ENCODE assay signal across 15 cellular contexts in the genomic region with DNA sequence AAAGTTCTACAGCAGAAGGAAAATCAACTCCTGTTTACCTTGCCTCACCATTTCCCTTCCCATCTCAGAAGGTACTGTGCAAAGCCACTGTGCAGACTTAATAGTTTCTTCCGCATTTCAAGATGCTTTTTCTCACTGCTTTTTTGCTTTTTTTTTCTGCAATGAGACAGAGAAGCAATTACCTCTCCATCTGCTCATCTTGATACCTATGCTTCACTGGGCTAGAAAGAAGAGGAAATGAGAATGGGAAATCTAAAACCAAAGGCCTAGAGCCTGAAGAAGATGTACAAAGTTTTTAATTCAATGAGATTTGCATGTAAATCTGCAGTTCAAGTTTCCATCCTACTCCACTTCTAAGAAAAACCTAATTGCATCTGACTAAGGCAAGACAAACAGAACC.
A peak's percentile ranks its signal among the peaks of the same experiment; 100 is the strongest.
DNase-seq lines count a peak whose midpoint lies in the region; ATAC-seq and TF ChIP-seq lines count a peak whose summit lies in the region.
"Had no signal": no experiment of that assay in that cellular context is flagged by ENCODE, and none has a peak within 500 bp of the region (broad histone marks: within the 10 kb centered on the region; RNA-seq: fewer than 3 reads in every experiment).

No MANE protein-coding gene starts in this region.

- H3K9me3 Mint-ChIP-seq in CD4-positive, alpha-beta memory T cell, result peaks cover 0 to 2% (median 0%) of the 10 kb centered on the region in 8 donors

- peaks cover 5 to 19% of the 10 kb centered on the region in 2 donors for H3K36me3 Mint-ChIP-seq in CD4-positive, alpha-beta memory T cell
- H3K36me3 Mint-ChIP-seq: activated CD8-positive, alpha-beta memory T cell treated with anti-CD3 and anti-CD28 coated beads, Interleukin-2, amount 10 ng/mL, durations not matched to agents 7 days and 5 days had no signal

- no peaks in the 10 kb centered on the region for H3K36me3 ChIP-seq in CD4-positive, alpha-beta memory T cell (ENCODE audit: insufficient read depth, low read length)
- H3K36me3 ChIP-seq: breast epithelium, gastrocnemius medialis, prostate gland had no signal

- no peaks in the 10 kb centered on the region for H3K4me1 ChIP-seq in CD4-positive, alpha-beta memory T cell (ENCODE audit: insufficient read depth, low read length)
- H3K4me1 ChIP-seq: breast epithelium, gastrocnemius medialis, prostate gland had no signal

- no peak overlapping the region for H3K27ac ChIP-seq in CD4-positive, alpha-beta memory T cell (ENCODE audit: low read depth, low read length)
- H3K27ac ChIP-seq: breast epithelium, gastrocnemius medialis, prostate gland had no signal

- CTCF ChIA-PET in CD4-positive, alpha-beta memory T cell (lab: Charles Lee; ENCODE audit: partially characterized antibody), result no interaction called here

- DNase-seq in left kidney (ENCODE audit: low read depth, low spot score) (peak; percentile 57), GM19240 (ENCODE audit: insufficient read length, low spot score) (no peak)
- DNase-seq in CD4-positive, alpha-beta memory T cell, result no peak
- DNase-seq: activated CD8-positive, alpha-beta memory T cell treated with anti-CD3 and anti-CD28 coated beads, Interleukin-2, amount 10 ng/mL, durations not matched to agents 7 days and 5 days; activated naive CD4-positive, alpha-beta T cell treated with anti-CD3 and anti-CD28 coated beads, Interleukin-2, amount 50 U/mL, for 16 hours; endodermal cell; gastrocnemius medialis; NCI-H2081 treated with DMSO at 0.1 percent for 48 hours had no signal

- no peak overlapping the region for H3K27ac Mint-ChIP-seq in CD4-positive, alpha-beta memory T cell
- H3K27ac Mint-ChIP-seq: activated CD8-positive, alpha-beta memory T cell treated with anti-CD3 and anti-CD28 coated beads, Interleukin-2, amount 10 ng/mL, durations not matched to agents 7 days and 5 days; endodermal cell had no signal

- H3K4me3 ChIP-seq in CD4-positive, alpha-beta memory T cell (ENCODE audit: low read length in 2 of 2), result no peak overlapping the region
- H3K4me3 ChIP-seq: breast epithelium, gastrocnemius medialis, prostate gland had no signal

- H3K9me3 ChIP-seq in CD4-positive, alpha-beta memory T cell (ENCODE audit: control insufficient read depth in 1 of 2, low read length in 2 of 2), result no peaks in the 10 kb centered on the region
- H3K9me3 ChIP-seq: breast epithelium, gastrocnemius medialis, prostate gland had no signal

- H3K27me3 Mint-ChIP-seq in CD4-positive, alpha-beta memory T cell, result no peaks in the 10 kb centered on the region
- H3K27me3 Mint-ChIP-seq: activated CD8-positive, alpha-beta memory T cell treated with anti-CD3 and anti-CD28 coated beads, Interleukin-2, amount 10 ng/mL, durations not matched to agents 7 days and 5 days had no signal

- POLR2A ChIA-PET in CD4-positive, alpha-beta memory T cell (lab: Charles Lee; ENCODE audit: partially characterized antibody), result no interaction called here

- no peak overlapping the region for H3K4me3 Mint-ChIP-seq in CD4-positive, alpha-beta memory T cell
- H3K4me3 Mint-ChIP-seq: activated CD8-positive, alpha-beta memory T cell treated with anti-CD3 and anti-CD28 coated beads, Interleukin-2, amount 10 ng/mL, durations not matched to agents 7 days and 5 days; endodermal cell had no signal

- peak; percentile 85 for ATAC-seq in GM18505 (IDR thresholded peaks at IDR 0.05; ENCODE audit: unreplicated experiment)
- ATAC-seq in GM21526 (IDR thresholded peaks at IDR 0.05; ENCODE audit: low FRiP score, unreplicated experiment), result peak; percentile 65
- peak; percentile 43 for ATAC-seq in HG03139 (IDR thresholded peaks at IDR 0.05; ENCODE audit: unreplicated experiment)
- no peak for ATAC-seq in HG02798 (IDR thresholded peaks at IDR 0.05; ENCODE audit: poor library complexity, unreplicated experiment)
- ATAC-seq in esophagus mucosa, result no peak
- ATAC-seq: activated CD8-positive, alpha-beta memory T cell treated with anti-CD3 and anti-CD28 coated beads, Interleukin-2, amount 10 ng/mL, durations not matched to agents 7 days and 5 days; gastrocnemius medialis had no signal

- intact Hi-C loops in CD4-positive, alpha-beta memory T cell (cut with micrococcal nuclease), result no loop called here

- no peak for TF ChIP-seq POLR2A in GM18505 (IDR thresholded peaks at IDR 0.05; ENCODE audit: borderline replicate concordance, extremely low read depth, insufficient read depth, insufficient read length)

- peaks cover 0 to 4% (median 0%) of the 10 kb centered on the region in 4 donors for H3K4me1 Mint-ChIP-seq in CD4-positive, alpha-beta memory T cell
- H3K4me1 Mint-ChIP-seq: activated CD8-positive, alpha-beta memory T cell treated with anti-CD3 and anti-CD28 coated beads, Interleukin-2, amount 10 ng/mL, durations not matched to agents 7 days and 5 days had no signal

- no peaks in the 10 kb centered on the region for H3K27me3 ChIP-seq in CD4-positive, alpha-beta memory T cell (ENCODE audit: insufficient read depth, low read length)
- H3K27me3 ChIP-seq: breast epithelium, gastrocnemius medialis had no signal

Comparison
In these comparisons a context has a peak if more than half of its experiments do, and no peak if none do; other contexts are left out.
1. ATAC-seq: peak in GM18505 (single experiment), GM21526 (single experiment) and HG03139 (single experiment); none in HG02798 (single experiment) and esophagus mucosa (single experiment).